Comparison of ENCODE assay signal across 8 cellular contexts in genomic region chr18:76983184-76983583, GRCh38.
DNase-seq lines count a peak whose midpoint lies in the region; ATAC-seq and TF ChIP-seq lines count a peak whose summit lies in the region.

No MANE protein-coding gene starts in this region.

- no peaks in the 10 kb centered on the region for H3K27me3 ChIP-seq in uterus

- no peak for TF ChIP-seq POLR2A in uterus (IDR thresholded peaks at IDR 0.05)

- no peaks in the 10 kb centered on the region for H3K27me3 Mint-ChIP-seq in activated naive CD4-positive, alpha-beta T cell treated with anti-CD3 and anti-CD28 coated beads for 36 hours (ENCODE audit: low read depth)
- H3K27me3 Mint-ChIP-seq in progenitor cell of endocrine pancreas, result no peaks in the 10 kb centered on the region

- no peaks in the 10 kb centered on the region for H3K4me1 ChIP-seq in uterus

- in situ Hi-C loops in SK-MEL-5 (cut with HindIII; ENCODE audit: low pct_unique_long_range_greater_than_20kb, low sequenced_read_pairs), result no loop called here

- no peak overlapping the region for H3K4me3 ChIP-seq in uterus

- H3K27ac ChIP-seq in uterus, result no peak overlapping the region

- no peak overlapping the region for H3K4me3 Mint-ChIP-seq in activated naive CD4-positive, alpha-beta T cell treated with anti-CD3 and anti-CD28 coated beads for 36 hours
- peak overlapping the region; percentile 48 for H3K4me3 Mint-ChIP-seq in progenitor cell of endocrine pancreas (ENCODE audit: low read depth)

- peaks cover 4% of the 10 kb centered on the region for H3K36me3 Mint-ChIP-seq in activated naive CD4-positive, alpha-beta T cell treated with anti-CD3 and anti-CD28 coated beads for 36 hours (ENCODE audit: low read depth)
- H3K36me3 Mint-ChIP-seq in progenitor cell of endocrine pancreas (ENCODE audit: insufficient read depth), result peaks cover 12% of the 10 kb centered on the region

- DNase-seq in GM10266 (ENCODE audit: extremely low spot score) (peak; percentile 90), MV-4-11 (lab: John Stamatoyannopoulos, UW) (peak; percentile 54), SK-MEL-5 (ENCODE audit: low read depth, low spot score) (peak; percentile 82), head of caudate nucleus (peak; percentile 68 to 95 (median 86)), progenitor cell of endocrine pancreas (ENCODE audit: low spot score, unreplicated experiment) (peak; percentile 92), uterus (peak; percentile 80)
- DNase-seq in activated naive CD4-positive, alpha-beta T cell treated with anti-CD3 and anti-CD28 coated beads for 36 hours, result peak; percentile 96

- intact Hi-C loops in activated naive CD4-positive, alpha-beta T cell treated with anti-CD3 and anti-CD28 coated beads for 36 hours (cut with micrococcal nuclease), result loop anchor here (1.0 to 5.0 kb wide), 6 partner anchors 61 to 669 kb away; partner anchors contain the start of gene ZNF236
- intact Hi-C loops in head of caudate nucleus (cut with DNase I), result no loop called here
- intact Hi-C loops in uterus (cut with DNase I; ENCODE audit: low total_unique reads), result loop anchor here (10.0 kb wide), 1 partner anchor 178 kb away; no protein-coding TSS in a partner anchor

- ATAC-seq in HG02571 (IDR thresholded peaks at IDR 0.05; ENCODE audit: unreplicated experiment), result peak; percentile 65

- TF ChIP-seq CTCF in GM10266 (IDR thresholded peaks at IDR 0.05; ENCODE audit: control insufficient read depth, insufficient read depth, low read depth, missing control alignments) (peak; percentile 93), progenitor cell of endocrine pancreas (IDR thresholded peaks at IDR 0.05; ENCODE audit: unreplicated experiment) (peak; percentile 94), uterus (IDR thresholded peaks at IDR 0.05) (peak; percentile 72 to 89 (median 83))

- H3K9me3 Mint-ChIP-seq in activated naive CD4-positive, alpha-beta T cell treated with anti-CD3 and anti-CD28 coated beads for 36 hours, result no peaks in the 10 kb centered on the region
- H3K9me3 Mint-ChIP-seq in progenitor cell of endocrine pancreas (ENCODE audit: low read depth), result no peaks in the 10 kb centered on the region

- H3K27ac Mint-ChIP-seq in activated naive CD4-positive, alpha-beta T cell treated with anti-CD3 and anti-CD28 coated beads for 36 hours, result no peak overlapping the region
- H3K27ac Mint-ChIP-seq in progenitor cell of endocrine pancreas, result peak overlapping the region; percentile 47

- no peaks in the 10 kb centered on the region for H3K36me3 ChIP-seq in uterus

- no peaks in the 10 kb centered on the region for H3K9me3 ChIP-seq in uterus

- CTCF ChIA-PET in activated naive CD4-positive, alpha-beta T cell treated with anti-CD3 and anti-CD28 coated beads for 36 hours (lab: Charles Lee), result interaction anchor here (0.5 to 8.1 kb wide), 33 partner anchors 9 to 665 kb away, joined by 3 to 117 read pairs (median 4); no protein-coding TSS in a partner anchor

- H3K4me1 Mint-ChIP-seq in activated naive CD4-positive, alpha-beta T cell treated with anti-CD3 and anti-CD28 coated beads for 36 hours (ENCODE audit: low read depth), result peaks cover 5% of the 10 kb centered on the region
- H3K4me1 Mint-ChIP-seq in progenitor cell of endocrine pancreas (ENCODE audit: low read depth), result peaks cover 6% of the 10 kb centered on the region
